20 cellular contexts compared by ENCODE assay signal in the genomic region with DNA sequence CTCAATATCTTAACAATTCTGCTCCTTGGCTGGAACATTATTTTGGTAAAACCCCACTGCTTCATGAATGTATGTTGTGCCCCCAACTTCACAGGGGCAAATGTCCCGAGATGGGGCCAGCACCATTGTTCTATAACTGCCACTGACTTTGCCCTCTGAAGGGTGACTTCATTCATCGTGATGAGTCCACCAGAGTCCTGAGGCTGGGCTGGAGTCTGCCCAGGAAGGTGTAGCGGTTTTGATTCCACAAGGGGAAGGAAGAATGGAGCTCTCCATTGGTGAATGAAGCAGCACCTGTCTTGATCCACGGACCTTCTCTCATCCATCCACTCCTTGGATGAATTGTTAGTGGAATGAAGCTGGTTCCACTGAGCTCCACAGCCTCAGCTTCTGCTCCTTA. TPM values are rescaled to one million over a fixed set of nuclear protein-coding genes. Genes with fewer than 3 reads are reported as not detected.
"Had no signal": no experiment of that assay in that cellular context is flagged by ENCODE, and none has a peak within 500 bp of the region (broad histone marks: within the 10 kb centered on the region; RNA-seq: fewer than 3 reads in every experiment).

No MANE protein-coding gene starts in this region.

- DNase-seq: KBM-7, MV-4-11, NCI-H1048, NCI-H1105 treated with DMSO at 0.1 percent for 48 hours, NCI-H1436, NCI-H187, NCI-H2029, NCI-H2081 treated with DMSO at 0.1 percent for 48 hours, NCI-H2171, NCI-H226, NCI-H446, NCI-H510A, NCI-H524 treated with DMSO at 0.1 percent for 48 hours, NCI-H69, NCI-H774, SHP77, SK-N-SH had no signal

- ATAC-seq: Panc1 had no signal

- H3K9me3 ChIP-seq: SK-N-SH had no signal

- H3K27ac ChIP-seq: RWPE1 had no signal

RNA-seq across cellular contexts. Expression of gene AKR1B1, which starts 18.4 kb away (rescaled TPM):
- total RNA-seq: HT-29 had no signal
